20 cellular contexts compared by ENCODE assay signal in the genomic region with DNA sequence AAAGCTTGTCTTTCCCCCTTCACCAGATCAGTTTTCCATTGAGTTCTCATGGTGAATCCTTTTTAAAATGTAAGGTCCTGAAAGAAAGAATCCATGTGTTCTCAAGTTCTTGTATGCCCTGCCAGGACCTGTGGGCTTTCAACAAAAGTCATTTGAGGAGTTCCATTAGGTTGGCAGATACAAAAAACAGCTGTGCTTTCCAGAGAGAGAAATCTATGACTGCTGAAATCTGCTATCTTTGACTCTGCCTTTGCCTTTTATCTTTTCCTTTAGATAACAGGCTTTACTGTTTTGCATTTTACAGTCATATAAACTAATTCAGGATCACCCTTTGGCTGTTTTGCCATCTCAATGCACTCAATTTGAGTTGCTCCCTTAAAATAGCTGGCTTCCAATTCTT. TPM values are rescaled to one million over a fixed set of nuclear protein-coding genes. Genes with fewer than 3 reads are reported as not detected.
DNase-seq lines count a peak whose midpoint lies in the region; ATAC-seq, FAIRE-seq and TF ChIP-seq lines count a peak whose summit lies in the region.
"Had no signal": no experiment of that assay in that cellular context is flagged by ENCODE, and none has a peak within 500 bp of the region (broad histone marks: within the 10 kb centered on the region; RNA-seq: fewer than 3 reads in every experiment).

No MANE protein-coding gene starts in this region.

- H3K4me1 Mint-ChIP-seq in CD4-positive, CD25-positive, alpha-beta regulatory T cell, result peaks cover 37 to 71% (median 46%) of the 10 kb centered on the region in 4 donors

- peaks cover 0 to 2% (median 0%) of the 10 kb centered on the region in 7 donors for H3K9me3 Mint-ChIP-seq in CD4-positive, CD25-positive, alpha-beta regulatory T cell

- H2AK5ac ChIP-seq in H1 (ENCODE audit: low read depth, low read length), result no peak overlapping the region

- H2BK120ac ChIP-seq in H1 (replicated peaks; ENCODE audit: low read depth, low read length), result no peak overlapping the region

- H3K4me1 ChIP-seq in CD4-positive, CD25-positive, alpha-beta regulatory T cell (ENCODE audit: control insufficient read depth, insufficient read depth, low read length, poor library complexity, severe bottlenecking), result peaks cover 53% of the 10 kb centered on the region
- H3K4me1 ChIP-seq in DOHH2 (ENCODE audit: control insufficient read depth, low read length), result peaks cover 78% of the 10 kb centered on the region
- H3K4me1 ChIP-seq in H1 (replicated peaks in 1 of 4; ENCODE audit: control insufficient read depth in 3 of 4, insufficient read depth in 4 of 4, low read length in 3 of 4), result no peaks in the 10 kb centered on the region; a peak in 1 of 7 replicates
- no peaks in the 10 kb centered on the region for H3K4me1 ChIP-seq in uterus

- no peaks in the 10 kb centered on the region for H3K36me3 ChIP-seq in CD4-positive, CD25-positive, alpha-beta regulatory T cell (ENCODE audit: control insufficient read depth, insufficient read depth, low read length)
- H3K36me3 ChIP-seq in DOHH2 (ENCODE audit: control insufficient read depth, low read length) (no peaks in the 10 kb centered on the region), H1 (ENCODE audit: control insufficient read depth in 2 of 4, insufficient read depth in 4 of 4, low read length in 3 of 4) (no peaks in the 10 kb centered on the region), uterus (no peaks in the 10 kb centered on the region)
- H3K36me3 ChIP-seq: heart left ventricle, thoracic aorta had no signal

- H4K5ac ChIP-seq in H1 (ENCODE audit: insufficient read length, low read depth, low read length), result no peak overlapping the region

- no peaks in the 10 kb centered on the region for H3K27me3 Mint-ChIP-seq in CD4-positive, CD25-positive, alpha-beta regulatory T cell
- H3K27me3 Mint-ChIP-seq: memory B cell had no signal

- no peak overlapping the region for H4K8ac ChIP-seq in H1 (ENCODE audit: extremely low read depth, insufficient read depth, low read length)

- POLR2A ChIA-PET in H1 (lab: Charles Lee; ENCODE audit: partially characterized antibody), result no interaction called here

- CTCF ChIA-PET in H1 (lab: Charles Lee; ENCODE audit: partially characterized antibody), result interaction anchor here (1.2 to 2.4 kb wide), 5 partner anchors 16 to 144 kb away, joined by 3 to 10 read pairs (median 5); no protein-coding TSS in a partner anchor

- TF ChIP-seq EP300 in H1 (IDR thresholded peaks at IDR 0.05; ENCODE audit: borderline replicate concordance in 1 of 2, low read depth in 2 of 2, low read length in 2 of 2), result no peak

- peak in 1 of 3 donors; percentile 42 for DNase-seq in CD4-positive, CD25-positive, alpha-beta regulatory T cell
- DNase-seq in H1 (ENCODE audit: low read depth in 1 of 2, low spot score in 2 of 2) (no peak), islet precursor cell (no peak), uterus (no peak)
- DNase-seq in central memory CD4-positive, alpha-beta T cell, result no peak
- DNase-seq: activated CD4-positive, alpha-beta T cell treated with anti-CD3 and anti-CD28 coated beads, Interleukin-2, amount 50 U/mL, for 4 hours; heart left ventricle; NCI-H1417 treated with DMSO at 0.1 percent for 48 hours; NCI-H748 treated with DMSO at 0.1 percent for 48 hours had no signal

- no peak for TF ChIP-seq RAD21 in H1 (IDR thresholded peaks at IDR 0.05 in 1 of 2, conservative IDR thresholded peaks at IDR 0.05 in 1 of 2; ENCODE audit: low read depth in 2 of 2, low read length in 2 of 2)

- TF ChIP-seq CTCF in DOHH2 (IDR thresholded peaks at IDR 0.05; ENCODE audit: low read depth, low read length, poor library complexity, severe bottlenecking) (no peak), H1 (IDR thresholded peaks at IDR 0.05; ENCODE audit: control extremely low read depth in 1 of 3, insufficient read depth in 1 of 3, low read depth in 1 of 3, low read length in 3 of 3) (no peak), uterus (IDR thresholded peaks at IDR 0.05) (no peak)

- H3K23ac ChIP-seq in H1 (ENCODE audit: insufficient read length), result no peak overlapping the region

- peak overlapping the region in 3 of 4 donors; percentile 15 to 64 (median 27) for H3K4me3 Mint-ChIP-seq in CD4-positive, CD25-positive, alpha-beta regulatory T cell
- H3K4me3 Mint-ChIP-seq: memory B cell, neural crest cell had no signal

- H2BK12ac ChIP-seq in H1 (ENCODE audit: low read depth, low read length), result no peak overlapping the region

- intact Hi-C loops in uterus (cut with DNase I; ENCODE audit: low total_unique reads), result no loop called here

- H3K18ac ChIP-seq in H1 (ENCODE audit: extremely low read depth, low read length), result no peak overlapping the region

- peak overlapping the region; percentile 16 for H3K4me3 ChIP-seq in CD4-positive, CD25-positive, alpha-beta regulatory T cell (ENCODE audit: low read depth, low read length)
- H3K4me3 ChIP-seq in DOHH2 (ENCODE audit: low read length), result no peak overlapping the region
- H3K4me3 ChIP-seq in H1 (ENCODE audit: extremely low read depth in 1 of 4, insufficient read depth in 2 of 4, low read depth in 3 of 4, low read length in 4 of 4), result no peak overlapping the region
- no peak overlapping the region for H3K4me3 ChIP-seq in uterus
- H3K4me3 ChIP-seq: heart left ventricle, SK-N-MC, thoracic aorta had no signal

- no peak overlapping the region for H3K14ac ChIP-seq in H1 (ENCODE audit: insufficient read length)

- H3K79me1 ChIP-seq in H1 (ENCODE audit: low read depth, low read length), result no peaks in the 10 kb centered on the region

- H3K4me2 ChIP-seq in DOHH2 (ENCODE audit: low read length) (peak overlapping the region; percentile 77), H1 (ENCODE audit: insufficient read depth in 1 of 2, low read depth in 2 of 2, low read length in 2 of 2) (no peak overlapping the region)

- H4K20me1 ChIP-seq in DOHH2 (ENCODE audit: control insufficient read depth, insufficient read depth, low read depth, low read length), result no peaks in the 10 kb centered on the region
- H4K20me1 ChIP-seq in H1 (replicated peaks in 1 of 2; ENCODE audit: control insufficient read depth in 1 of 2, insufficient read depth in 2 of 2, low read length in 2 of 2), result no peaks in the 10 kb centered on the region

- no peak overlapping the region for H3K27ac ChIP-seq in CD4-positive, CD25-positive, alpha-beta regulatory T cell (ENCODE audit: insufficient read depth, low read length, poor library complexity, severe bottlenecking)
- H3K27ac ChIP-seq in DOHH2 (ENCODE audit: low read depth, low read length), result no peak overlapping the region
- no peak overlapping the region for H3K27ac ChIP-seq in H1 (ENCODE audit: low read depth, low read length)
- no peak overlapping the region for H3K27ac ChIP-seq in uterus
- H3K27ac ChIP-seq: SK-N-MC, thoracic aorta had no signal

- H2BK5ac ChIP-seq in H1 (ENCODE audit: low read depth, low read length), result no peak overlapping the region

- H3K23me2 ChIP-seq in H1 (ENCODE audit: low read depth, low read length), result no peaks in the 10 kb centered on the region; the same call in 1 of the 2 replicates

- H3K9me2 ChIP-seq in DOHH2 (replicated peaks; ENCODE audit: control insufficient read depth, low read length), result no peaks in the 10 kb centered on the region

- no peak for ATAC-seq in CD4-positive, CD25-positive, alpha-beta regulatory T cell (ENCODE audit: low read depth in 2 of 2)
- no peak; the same call in 2 of the 3 replicates for ATAC-seq in SK-N-SH treated with all-trans-retinoic acid at 6 μM for 48 hours
- ATAC-seq: heart left ventricle, Panc1 had no signal

- no peak overlapping the region for H2BK15ac ChIP-seq in H1 (ENCODE audit: low read length)

- TF ChIP-seq POLR2A in H1 (IDR thresholded peaks at IDR 0.05; ENCODE audit: control extremely low read depth in 1 of 2, low read depth in 2 of 2, low read length in 2 of 2) (no peak), uterus (IDR thresholded peaks at IDR 0.05) (no peak)

- no peak overlapping the region for H3K56ac ChIP-seq in H1 (replicated peaks; ENCODE audit: insufficient read length, low read depth, low read length)

- no peak overlapping the region for H2BK20ac ChIP-seq in H1 (ENCODE audit: low read length)

- H2AFZ ChIP-seq in H1 (ENCODE audit: low read length), result peak overlapping the region; percentile 86; the same call in 1 of the 2 replicates

- no peak overlapping the region for H3K9ac ChIP-seq in H1 (replicated peaks in 1 of 4; ENCODE audit: extremely low read depth in 1 of 4, low read depth in 3 of 4, low read length in 3 of 4)

- no peaks in the 10 kb centered on the region for H3K79me2 ChIP-seq in DOHH2 (ENCODE audit: control insufficient read depth, low read length)
- H3K79me2 ChIP-seq in H1 (ENCODE audit: control insufficient read depth in 1 of 2, insufficient read depth in 2 of 2, low read length in 2 of 2), result no peaks in the 10 kb centered on the region

- H3K4ac ChIP-seq in H1 (replicated peaks; ENCODE audit: insufficient read length, low read depth, low read length), result no peak overlapping the region

- 0 out of 2 replicates have a peak, but pooled peaks cover 3% of the 10 kb centered on the region for H3F3A ChIP-seq in DOHH2 (ENCODE audit: control insufficient read depth, insufficient read depth)

- peak overlapping the region; percentile 38 to 99 (median 92) for H3K27ac Mint-ChIP-seq in CD4-positive, CD25-positive, alpha-beta regulatory T cell

- FAIRE-seq in H1 (lab: Jason Lieb, UNC), result peak; percentile 45
- FAIRE-seq: astrocyte, endometrium, TTC549 had no signal

- H4K91ac ChIP-seq in H1 (replicated peaks; ENCODE audit: insufficient read length, low read length), result no peak overlapping the region

- H3K27me3 ChIP-seq in CD4-positive, CD25-positive, alpha-beta regulatory T cell (ENCODE audit: control insufficient read depth, insufficient read depth, low read length), result no peaks in the 10 kb centered on the region
- no peaks in the 10 kb centered on the region for H3K27me3 ChIP-seq in DOHH2 (ENCODE audit: control insufficient read depth, low read length)
- H3K27me3 ChIP-seq in H1 (replicated peaks in 1 of 4; ENCODE audit: control insufficient read depth in 3 of 4, extremely low read depth in 1 of 4, insufficient read depth in 3 of 4, low read length in 3 of 4), result no peaks in the 10 kb centered on the region
- no peaks in the 10 kb centered on the region for H3K27me3 ChIP-seq in uterus

- peaks cover 10% of the 10 kb centered on the region for H3K36me3 Mint-ChIP-seq in CD4-positive, CD25-positive, alpha-beta regulatory T cell

- H3K9me3 ChIP-seq in CD4-positive, CD25-positive, alpha-beta regulatory T cell (ENCODE audit: control insufficient read depth in 2 of 2, low read length in 2 of 2), result no peaks in the 10 kb centered on the region
- no peaks in the 10 kb centered on the region for H3K9me3 ChIP-seq in DOHH2 (ENCODE audit: control insufficient read depth, insufficient read depth, low read length)
- no peaks in the 10 kb centered on the region for H3K9me3 ChIP-seq in H1 (ENCODE audit: insufficient read depth in 2 of 2, low read depth in 1 of 2, low read length in 1 of 2)
- no peaks in the 10 kb centered on the region for H3K9me3 ChIP-seq in uterus
- H3K9me3 ChIP-seq: heart left ventricle, thoracic aorta had no signal

RNA-seq across cellular contexts. Expression of a gene that starts 59.7 kb away (rescaled TPM):
- total RNA-seq in CD4-positive, CD25-positive, alpha-beta regulatory T cell, result 2,224 TPM
- 100 to 1,000 TPM; 536 to 682 (median 586) TPM for polyA plus RNA-seq in CD4-positive, CD25-positive, alpha-beta regulatory T cell
- total RNA-seq in H1 (2021; fragmentation: NEBNext Ultra II Directional; extraction: Animal tissue kit (Norgen Biotek cat#: 25700)), result 1.3 and 1.8 TPM in 2 replicates
- polyA plus RNA-seq in H1 (2011; rRNA removed), result 1.9 and 2.8 TPM in 2 replicates
- polyA plus RNA-seq in H1 (2011; cell fraction: cytosol; rRNA removed), result 1.6 TPM
- 1.9 TPM for polyA plus RNA-seq in H1 (2011; cell fraction: nucleus; rRNA removed)
- 1.3 to 1.4 TPM (median 1.4 TPM) in 4 replicates for polyA plus RNA-seq in H1 (2012, experiment 1 of 2)
- 0.60 TPM for polyA plus RNA-seq in H1 (2012, experiment 2 of 2)
- 1.9 TPM for polyA plus RNA-seq in H1 (2013, experiment 1 of 2)
- 2.6 TPM for polyA plus RNA-seq in H1 (2013, experiment 2 of 2)
- polyA minus RNA-seq in H1 (2011; rRNA and poly(A)+ RNA removed), result 5.3 and 6.9 TPM in 2 replicates
- 2.2 TPM for polyA minus RNA-seq in H1 (2011; cell fraction: cytosol; rRNA and poly(A)+ RNA removed)
- polyA minus RNA-seq in H1 (2011; cell fraction: nucleus; rRNA and poly(A)+ RNA removed), result 5.8 TPM
- total RNA-seq in uterus, result 10 to 100 TPM in 2 of 4 donors, 1 to 10 TPM in 2; 2.6 to 39.5 (median 19.7) TPM
- total RNA-seq: G401 had no signal

Comparison
In these comparisons a context has a peak if more than half of its experiments do, and no peak if none do; other contexts are left out.
1. RNA of a gene that starts 59.7 kb away (total RNA-seq): 2,224 TPM in CD4-positive, CD25-positive, alpha-beta regulatory T cell (single experiment); 2.6 to 39.5 TPM in uterus and 1.3 to 1.8 TPM in H1; every median in the first group is over 10 times any median in the second.